21 cellular contexts compared by ENCODE assay signal in genomic region chr15:47742334-47742733, GRCh38. TPM values are rescaled to one million over a fixed set of nuclear protein-coding genes. Genes with fewer than 3 reads are reported as not detected.
A peak's percentile ranks its signal among the peaks of the same experiment; 100 is the strongest.
DNase-seq lines count a peak whose midpoint lies in the region; ATAC-seq and TF ChIP-seq lines count a peak whose summit lies in the region.
"Had no signal": no experiment of that assay in that cellular context is flagged by ENCODE, and none has a peak within 500 bp of the region (broad histone marks: within the 10 kb centered on the region; RNA-seq: fewer than 3 reads in every experiment).

No MANE protein-coding gene starts in this region.

- no peak overlapping the region for H3K4me2 ChIP-seq in mesenchymal stem cell (ENCODE audit: low read length, poor library complexity, severe bottlenecking)
- H3K4me2 ChIP-seq: BLaER1 had no signal

- H3K9me3 ChIP-seq in BE2C (no peaks in the 10 kb centered on the region), mesenchymal stem cell (ENCODE audit: control insufficient read depth, low read length) (no peaks in the 10 kb centered on the region), HAP-1 (no peaks in the 10 kb centered on the region)
- H3K9me3 ChIP-seq: BLaER1, SJSA1 had no signal

- H3K4me3 ChIP-seq in BE2C (ENCODE audit: low read depth, low read length) (no peak overlapping the region), mesenchymal stem cell (ENCODE audit: insufficient read depth in 1 of 2, low read depth in 1 of 2, low read length in 2 of 2) (no peak overlapping the region), HAP-1 (no peak overlapping the region)
- H3K4me3 ChIP-seq: BLaER1, SJSA1 had no signal

- no peak overlapping the region for H2AK5ac ChIP-seq in mesenchymal stem cell (ENCODE audit: low read length, severe bottlenecking)

- H3K27me3 ChIP-seq in BE2C (no peaks in the 10 kb centered on the region), mesenchymal stem cell (ENCODE audit: control insufficient read depth in 1 of 2, insufficient read depth in 1 of 2, low read length in 2 of 2) (no peaks in the 10 kb centered on the region), HAP-1 (ENCODE audit: low read depth) (no peaks in the 10 kb centered on the region)
- H3K27me3 ChIP-seq: BLaER1, SJSA1 had no signal

- no peak overlapping the region for H2BK15ac ChIP-seq in mesenchymal stem cell (ENCODE audit: low read depth, poor library complexity, severe bottlenecking)

- CTCF ChIA-PET in WTC11 (lab: Charles Lee): interaction anchor here (1.2 kb wide), 1 partner anchor 246 kb away, joined by 3 read pairs; no protein-coding TSS in a partner anchor

- H3K4ac ChIP-seq in mesenchymal stem cell (ENCODE audit: low read depth in 1 of 2, low read length in 2 of 2): no peak overlapping the region

- ATAC-seq in WTC11: peak; percentile 54
- peak; percentile 45 to 64 for ATAC-seq in left cardiac atrium
- no peak for ATAC-seq in effector memory CD8-positive, alpha-beta T cell (replicated peaks)

- no peak overlapping the region for H2AFZ ChIP-seq in mesenchymal stem cell (ENCODE audit: low read depth, low read length)

- H3K4me1 Mint-ChIP-seq in WTC11: peaks cover 33% of the 10 kb centered on the region
- H3K4me1 Mint-ChIP-seq in effector memory CD8-positive, alpha-beta T cell (ENCODE audit: low read depth in 2 of 2): no peaks in the 10 kb centered on the region

- no peak overlapping the region for H4K8ac ChIP-seq in mesenchymal stem cell (ENCODE audit: low read length)

- H3K14ac ChIP-seq in mesenchymal stem cell (ENCODE audit: low read length in 2 of 2): peak overlapping the region in 1 of 2 experiments; percentile 44

- H3K18ac ChIP-seq in mesenchymal stem cell (ENCODE audit: low read depth in 1 of 2, low read length in 2 of 2): peak overlapping the region; percentile 18 to 45

- WGBS in mesenchymal stem cell: 23% methylated on average over 4 of the region's 5 CpGs

- POLR2A ChIA-PET in WTC11 (lab: Charles Lee): no interaction called here

- no peak overlapping the region for H3K27ac ChIP-seq in mesenchymal stem cell (ENCODE audit: low read length, poor library complexity, severe bottlenecking)
- H3K27ac ChIP-seq: BLaER1, SJSA1 had no signal

- H3K23ac ChIP-seq in mesenchymal stem cell (ENCODE audit: low read length in 2 of 2): peak overlapping the region in 1 of 2 experiments; percentile 88

- peak overlapping the region; percentile 23 for H4K91ac ChIP-seq in mesenchymal stem cell (ENCODE audit: low read length)

- no peaks in the 10 kb centered on the region; the same call in 1 of the 2 replicates for H3K9me3 Mint-ChIP-seq in WTC11
- no peaks in the 10 kb centered on the region for H3K9me3 Mint-ChIP-seq in effector memory CD8-positive, alpha-beta T cell

- H3K79me1 ChIP-seq in mesenchymal stem cell (replicated peaks; ENCODE audit: low read length, poor library complexity, severe bottlenecking): no peaks in the 10 kb centered on the region

- in situ Hi-C loops in HAP-1 (cut with MboI; ENCODE audit: low sequenced_read_pairs): no loop called here

- H2BK5ac ChIP-seq in mesenchymal stem cell (ENCODE audit: low read depth, low read length, poor library complexity, severe bottlenecking): no peak overlapping the region

- H3K36me3 ChIP-seq in BE2C (no peaks in the 10 kb centered on the region), mesenchymal stem cell (ENCODE audit: control insufficient read depth in 1 of 2, insufficient read depth in 2 of 2, low read depth in 1 of 2, low read length in 2 of 2) (no peaks in the 10 kb centered on the region), HAP-1 (replicated peaks) (no peaks in the 10 kb centered on the region)
- H3K36me3 ChIP-seq: BLaER1, SJSA1 had no signal

- H3K4me1 ChIP-seq in BE2C: no peaks in the 10 kb centered on the region; the same call in 1 of the 2 replicates
- no peaks in the 10 kb centered on the region for H3K4me1 ChIP-seq in mesenchymal stem cell (ENCODE audit: control insufficient read depth, insufficient read depth, low read depth, low read length)
- peaks cover 31% of the 10 kb centered on the region for H3K4me1 ChIP-seq in HAP-1
- H3K4me1 ChIP-seq: BLaER1, SJSA1 had no signal

- intact Hi-C loops in left cardiac atrium (cut with DNase I): no loop called here

- DNase-seq in BE2C (peak; percentile 10), WTC11 (ENCODE audit: low spot score) (no peak), left cardiac atrium (no peak), mesenchymal stem cell (peak; percentile 14), HAP-1 (ENCODE audit: low spot score in 2 of 2) (no peak), 8988T (no peak)
- DNase-seq in activated CD8-positive, alpha-beta memory T cell treated with anti-CD3 and anti-CD28 coated beads, Interleukin-2, amount 50 U/mL, for 48 hours: no peak
- no peak for DNase-seq in effector memory CD8-positive, alpha-beta T cell
- DNase-seq: DND-41, GF-D8, HCEC 1CT, KBM-7, NCI-H1436, NCI-H2029 treated with DMSO at 0.1 percent for 48 hours, NCI-H2171 treated with DMSO at 0.1 percent for 48 hours, NCI-H446 treated with DMSO at 0.1 percent for 48 hours, NCI-H774, RPMI8226 had no signal

- H3K27me3 Mint-ChIP-seq in WTC11 (ENCODE audit: low read depth): peaks cover 85% of the 10 kb centered on the region
- H3K27me3 Mint-ChIP-seq in effector memory CD8-positive, alpha-beta T cell: peaks cover 0 to 9% of the 10 kb centered on the region in 2 donors

- H3K36me3 Mint-ChIP-seq in WTC11: no peaks in the 10 kb centered on the region
- H3K36me3 Mint-ChIP-seq in effector memory CD8-positive, alpha-beta T cell (ENCODE audit: insufficient read depth): no peaks in the 10 kb centered on the region

- TF ChIP-seq CTCF in BE2C (IDR thresholded peaks at IDR 0.05; ENCODE audit: low read depth, low read length) (no peak), WTC11 (IDR thresholded peaks at IDR 0.05) (no peak)

- peak overlapping the region; percentile 24; the same call in 1 of the 2 replicates for H3K4me3 Mint-ChIP-seq in WTC11
- no peak overlapping the region for H3K4me3 Mint-ChIP-seq in effector memory CD8-positive, alpha-beta T cell

- H2BK12ac ChIP-seq in mesenchymal stem cell (ENCODE audit: low read length in 2 of 2): peak overlapping the region in 1 of 2 experiments; percentile 99

- no peak overlapping the region for H3K9ac ChIP-seq in mesenchymal stem cell (ENCODE audit: low read length)
- H3K9ac ChIP-seq: BLaER1 had no signal

- H3K27ac Mint-ChIP-seq in WTC11: no peak overlapping the region
- no peak overlapping the region for H3K27ac Mint-ChIP-seq in effector memory CD8-positive, alpha-beta T cell

- no peak overlapping the region for H2BK120ac ChIP-seq in mesenchymal stem cell (ENCODE audit: low read depth, low read length)

TF ChIP-seq in WTC11, 78 proteins besides CTCF, POLR2A, EP300 and RAD21:
- TF ChIP-seq NFE2L1 (CRISPR knock-in tag; IDR thresholded peaks at IDR 0.05): no peak
- TF ChIP-seq NR1H2 (CRISPR knock-in tag; IDR thresholded peaks at IDR 0.05): no peak
- no peak for TF ChIP-seq GABPB1 (CRISPR knock-in tag; IDR thresholded peaks at IDR 0.05)
TF ChIP-seq in WTC11: peak in this region for 0.

RNA-seq across cellular contexts. Expression of gene SEMA6D, which starts 25.0 kb away (rescaled TPM):
- 1.5 TPM for polyA plus RNA-seq in BE2C (2012; ENCODE audit: insufficient read depth, insufficient read length, low read depth)
- total RNA-seq in WTC11 (2021) (0.98 to 2.6 TPM (median 2.0 TPM) in 3 replicates), left cardiac atrium (10 to 100 TPM in 1 of 2 donors, 1 to 10 TPM in 1; 5.1 to 12.5 TPM)
- polyA plus RNA-seq in mesenchymal stem cell (2013, experiment 1 of 2): 20.3 TPM
- polyA plus RNA-seq in mesenchymal stem cell (2013, experiment 2 of 2): 19.3 TPM
- total RNA-seq: A172 had no signal

Comparison
In these comparisons a context has a peak if more than half of its experiments do, and no peak if none do; other contexts are left out.
1. DNase-seq: peak in BE2C (single experiment) and mesenchymal stem cell (single experiment); none in WTC11 (single experiment), left cardiac atrium (single experiment), activated CD8-positive, alpha-beta memory T cell treated with anti-CD3 and anti-CD28 coated beads, Interleukin-2, amount 50 U/mL, for 48 hours (single experiment), HAP-1 (0 of 2), effector memory CD8-positive, alpha-beta T cell (0 of 3) and 8988T (single experiment).